In the genomic region with DNA sequence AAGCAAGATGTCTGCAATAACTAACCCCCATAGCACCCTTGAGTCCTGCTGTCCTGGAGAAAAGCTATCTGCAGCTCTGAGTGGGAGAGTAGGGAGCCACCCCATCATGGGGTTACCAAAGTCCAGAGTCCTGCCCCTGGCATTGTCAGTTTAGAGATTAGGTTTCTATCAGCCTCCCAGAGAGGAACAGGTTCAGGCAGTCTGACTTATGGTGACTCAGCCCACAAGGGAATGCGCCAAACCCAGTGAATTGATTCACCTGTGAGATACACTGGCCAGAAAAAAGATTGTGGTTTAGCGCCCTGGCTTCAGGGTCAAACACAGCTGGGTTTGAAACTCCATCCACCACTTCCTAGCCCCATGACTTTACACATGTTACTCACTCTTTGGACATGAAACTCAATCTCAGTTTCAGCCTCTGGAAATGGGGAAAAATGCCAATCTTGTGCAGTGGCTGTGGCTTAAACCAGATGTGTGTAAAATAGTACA, we compare ENCODE assay signal across 1 cellular context.
TF ChIP-seq lines count a peak whose summit lies in the region.

No MANE protein-coding gene starts in this region.

TF ChIP-seq in K562, 482 proteins besides CTCF, POLR2A, EP300 and RAD21 (continued from another document):
- TF ChIP-seq, protein P1, sequence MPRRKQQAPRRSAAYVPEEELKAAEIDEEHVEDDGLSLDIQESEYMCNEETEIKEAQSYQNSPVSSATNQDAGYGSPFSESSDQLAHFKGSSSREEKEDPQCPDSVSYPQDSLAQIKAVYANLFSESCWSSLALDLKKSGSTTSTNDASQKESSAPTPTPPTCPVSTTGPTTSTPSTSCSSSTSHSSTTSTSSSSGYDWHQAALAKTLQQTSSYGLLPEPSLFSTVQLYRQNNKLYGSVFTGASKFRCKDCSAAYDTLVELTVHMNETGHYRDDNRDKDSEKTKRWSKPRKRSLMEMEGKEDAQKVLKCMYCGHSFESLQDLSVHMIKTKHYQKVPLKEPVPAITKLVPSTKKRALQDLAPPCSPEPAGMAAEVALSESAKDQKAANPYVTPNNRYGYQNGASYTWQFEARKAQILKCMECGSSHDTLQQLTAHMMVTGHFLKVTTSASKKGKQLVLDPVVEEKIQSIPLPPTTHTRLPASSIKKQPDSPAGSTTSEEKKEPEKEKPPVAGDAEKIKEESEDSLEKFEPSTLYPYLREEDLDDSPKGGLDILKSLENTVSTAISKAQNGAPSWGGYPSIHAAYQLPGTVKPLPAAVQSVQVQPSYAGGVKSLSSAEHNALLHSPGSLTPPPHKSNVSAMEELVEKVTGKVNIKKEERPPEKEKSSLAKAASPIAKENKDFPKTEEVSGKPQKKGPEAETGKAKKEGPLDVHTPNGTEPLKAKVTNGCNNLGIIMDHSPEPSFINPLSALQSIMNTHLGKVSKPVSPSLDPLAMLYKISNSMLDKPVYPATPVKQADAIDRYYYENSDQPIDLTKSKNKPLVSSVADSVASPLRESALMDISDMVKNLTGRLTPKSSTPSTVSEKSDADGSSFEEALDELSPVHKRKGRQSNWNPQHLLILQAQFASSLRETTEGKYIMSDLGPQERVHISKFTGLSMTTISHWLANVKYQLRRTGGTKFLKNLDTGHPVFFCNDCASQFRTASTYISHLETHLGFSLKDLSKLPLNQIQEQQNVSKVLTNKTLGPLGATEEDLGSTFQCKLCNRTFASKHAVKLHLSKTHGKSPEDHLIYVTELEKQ (CRISPR knock-in tag; IDR thresholded peaks at IDR 0.05), result no peak
- peak in 1 of 2 experiments; percentile 54; a peak in 1 of 4 replicates for TF ChIP-seq ETV6 (IDR thresholded peaks at IDR 0.05; ENCODE audit: borderline replicate concordance in 1 of 2, low read depth in 2 of 2, low read length in 1 of 2)
- TF ChIP-seq ETV6 (CRISPR knock-in tag; IDR thresholded peaks at IDR 0.05; ENCODE audit: borderline replicate concordance), result no peak
- TF ChIP-seq, protein P2, sequence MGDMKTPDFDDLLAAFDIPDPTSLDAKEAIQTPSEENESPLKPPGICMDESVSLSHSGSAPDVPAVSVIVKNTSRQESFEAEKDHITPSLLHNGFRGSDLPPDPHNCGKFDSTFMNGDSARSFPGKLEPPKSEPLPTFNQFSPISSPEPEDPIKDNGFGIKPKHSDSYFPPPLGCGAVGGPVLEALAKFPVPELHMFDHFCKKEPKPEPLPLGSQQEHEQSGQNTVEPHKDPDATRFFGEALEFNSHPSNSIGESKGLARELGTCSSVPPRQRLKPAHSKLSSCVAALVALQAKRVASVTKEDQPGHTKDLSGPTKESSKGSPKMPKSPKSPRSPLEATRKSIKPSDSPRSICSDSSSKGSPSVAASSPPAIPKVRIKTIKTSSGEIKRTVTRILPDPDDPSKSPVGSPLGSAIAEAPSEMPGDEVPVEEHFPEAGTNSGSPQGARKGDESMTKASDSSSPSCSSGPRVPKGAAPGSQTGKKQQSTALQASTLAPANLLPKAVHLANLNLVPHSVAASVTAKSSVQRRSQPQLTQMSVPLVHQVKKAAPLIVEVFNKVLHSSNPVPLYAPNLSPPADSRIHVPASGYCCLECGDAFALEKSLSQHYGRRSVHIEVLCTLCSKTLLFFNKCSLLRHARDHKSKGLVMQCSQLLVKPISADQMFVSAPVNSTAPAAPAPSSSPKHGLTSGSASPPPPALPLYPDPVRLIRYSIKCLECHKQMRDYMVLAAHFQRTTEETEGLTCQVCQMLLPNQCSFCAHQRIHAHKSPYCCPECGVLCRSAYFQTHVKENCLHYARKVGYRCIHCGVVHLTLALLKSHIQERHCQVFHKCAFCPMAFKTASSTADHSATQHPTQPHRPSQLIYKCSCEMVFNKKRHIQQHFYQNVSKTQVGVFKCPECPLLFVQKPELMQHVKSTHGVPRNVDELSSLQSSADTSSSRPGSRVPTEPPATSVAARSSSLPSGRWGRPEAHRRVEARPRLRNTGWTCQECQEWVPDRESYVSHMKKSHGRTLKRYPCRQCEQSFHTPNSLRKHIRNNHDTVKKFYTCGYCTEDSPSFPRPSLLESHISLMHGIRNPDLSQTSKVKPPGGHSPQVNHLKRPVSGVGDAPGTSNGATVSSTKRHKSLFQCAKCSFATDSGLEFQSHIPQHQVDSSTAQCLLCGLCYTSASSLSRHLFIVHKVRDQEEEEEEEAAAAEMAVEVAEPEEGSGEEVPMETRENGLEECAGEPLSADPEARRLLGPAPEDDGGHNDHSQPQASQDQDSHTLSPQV (IDR thresholded peaks at IDR 0.05), result peak; percentile 74
- TF ChIP-seq HNRNPK (IDR thresholded peaks at IDR 0.05; ENCODE audit: low read depth, low read length, poor library complexity, severe bottlenecking), result no peak
- peak; percentile 57; the same call in 1 of the 2 replicates for TF ChIP-seq TAL1 (IDR thresholded peaks at IDR 0.05)
- peak; percentile 78; the same call in 1 of the 2 replicates for TF ChIP-seq SMARCE1 (IDR thresholded peaks at IDR 0.05)
- TF ChIP-seq MTA2 (IDR thresholded peaks at IDR 0.05; ENCODE audit: low read depth), result peak; percentile 44; the same call in 1 of the 2 replicates
- TF ChIP-seq CBFA2T3 (IDR thresholded peaks at IDR 0.05), result peak; percentile 89
- peak; percentile 33; the same call in 1 of the 2 replicates for TF ChIP-seq MEF2D (tag; conservative IDR thresholded peaks at IDR 0.05; ENCODE audit: low read depth)
- no peak for TF ChIP-seq STAG1 (CRISPR knock-in tag; IDR thresholded peaks at IDR 0.05; ENCODE audit: borderline replicate concordance)
- TF ChIP-seq TAF9B (IDR thresholded peaks at IDR 0.05; ENCODE audit: partially characterized antibody), result peak; percentile 50
- peak; percentile 2 for TF ChIP-seq MEIS2 (IDR thresholded peaks at IDR 0.05; ENCODE audit: partially characterized antibody)
- TF ChIP-seq RBBP5 (IDR thresholded peaks at IDR 0.05; ENCODE audit: borderline replicate concordance, insufficient read depth, low read length, poor library complexity, severe bottlenecking), result no peak
- peak; percentile 90 for TF ChIP-seq JUND (IDR thresholded peaks at IDR 0.05; ENCODE audit: borderline replicate concordance, low read depth, low read length)
- peak; percentile 84; the same call in 1 of the 3 replicates for TF ChIP-seq JUND (tag; IDR thresholded peaks at IDR 0.05; ENCODE audit: borderline replicate concordance, low read depth, low read length)
- peak; percentile 40; the same call in 1 of the 2 replicates for TF ChIP-seq LCOR (CRISPR knock-in tag; IDR thresholded peaks at IDR 0.05)
